ENCODE assay signal across 15 cellular contexts in the genomic region with DNA sequence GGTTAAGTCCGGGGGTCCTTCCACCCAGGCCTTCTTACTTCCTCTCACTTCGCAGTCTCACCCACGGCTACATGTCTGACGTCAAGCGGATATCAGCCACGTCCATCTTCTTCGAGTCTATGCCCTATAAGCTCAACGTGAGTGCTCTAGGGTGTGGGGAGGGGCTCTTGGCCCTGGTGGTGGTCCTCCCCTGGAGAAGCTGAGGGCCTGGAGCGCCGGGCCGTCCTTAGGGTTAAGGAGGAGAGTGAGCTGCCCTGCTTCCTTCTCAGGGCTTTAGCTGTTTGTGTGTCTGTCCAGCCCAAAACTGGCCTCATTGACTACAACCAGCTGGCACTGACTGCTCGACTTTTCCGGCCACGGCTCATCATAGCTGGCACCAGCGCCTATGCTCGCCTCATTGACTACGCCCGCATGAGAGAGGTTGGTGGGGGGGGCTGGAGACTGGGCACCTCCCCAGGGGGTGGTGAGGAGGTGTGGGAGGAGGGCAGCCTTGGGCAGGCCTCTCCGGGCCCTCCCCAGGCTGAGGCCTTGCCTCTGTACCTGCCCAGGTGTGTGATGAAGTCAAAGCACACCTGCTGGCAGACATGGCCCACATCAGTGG. TPM values are rescaled to one million over a fixed set of nuclear protein-coding genes. Genes with fewer than 3 reads are reported as not detected.
DNase-seq lines count a peak whose midpoint lies in the region; ATAC-seq, FAIRE-seq and TF ChIP-seq lines count a peak whose summit lies in the region.
"Had no signal": no experiment of that assay in that cellular context is flagged by ENCODE, and none has a peak within 500 bp of the region (broad histone marks: within the 10 kb centered on the region; RNA-seq: fewer than 3 reads in every experiment).

No MANE protein-coding gene starts in this region.

- H3K36me3 ChIP-seq in OCI-LY1 (ENCODE audit: insufficient read depth, low read length) = peaks cover 57% of the 10 kb centered on the region
- peaks cover 3 to 27% of the 10 kb centered on the region in 2 experiments for H3K36me3 ChIP-seq in endothelial cell of umbilical vein (ENCODE audit: control insufficient read depth in 2 of 2, extremely low read depth in 1 of 2, insufficient read depth in 2 of 2, low read length in 2 of 2)

- BruUV-seq in endothelial cell of umbilical vein (replicated peaks; lab: Mats Ljungman, UMichigan) = no TSS peak

- H3K4me2 ChIP-seq in OCI-LY1 (ENCODE audit: low read length) (peak overlapping the region; percentile 88; the same call in 1 of the 2 replicates), endothelial cell of umbilical vein (ENCODE audit: insufficient read depth, low read length) (no peak overlapping the region)

- peaks cover 8% of the 10 kb centered on the region; the same call in 1 of the 2 replicates for H3F3A ChIP-seq in OCI-LY1 (ENCODE audit: insufficient read depth, low read length)

- TF ChIP-seq CTCF in OCI-LY1 (IDR thresholded peaks at IDR 0.05; ENCODE audit: low read length) (no peak), endothelial cell of umbilical vein (IDR thresholded peaks at IDR 0.05; ENCODE audit: extremely low read depth in 1 of 2, insufficient read depth in 1 of 2, low read depth in 1 of 2, low read length in 2 of 2) (no peak)

- H3K9me2 ChIP-seq in OCI-LY1 (ENCODE audit: low read depth, low read length) = no peaks in the 10 kb centered on the region

- H3K4me1 Mint-ChIP-seq in activated T-cell treated with anti-CD3 and anti-CD28 coated beads, Interleukin-2, amount 50 U/mL, for 24 hours (ENCODE audit: low read depth) = peaks cover 71% of the 10 kb centered on the region

- H3K9me3 ChIP-seq in OCI-LY1 (ENCODE audit: low read length) = no peaks in the 10 kb centered on the region
- no peaks in the 10 kb centered on the region for H3K9me3 ChIP-seq in endothelial cell of umbilical vein (replicated peaks; ENCODE audit: control insufficient read depth, insufficient read depth, low read length)
- H3K9me3 ChIP-seq: adrenal gland, upper lobe of right lung had no signal

- POLR2A ChIA-PET in endothelial cell of umbilical vein (lab: Charles Lee) = interaction anchor here (0.6 kb wide), 1 partner anchor 50 kb away, joined by 7 read pairs; no protein-coding TSS in a partner anchor

- no peaks in the 10 kb centered on the region for H3K9me1 ChIP-seq in endothelial cell of umbilical vein (replicated peaks; ENCODE audit: control insufficient read depth, extremely low read depth, insufficient read depth, low read length)

- intact Hi-C loops in endothelial cell of umbilical vein (cut with micrococcal nuclease) (no loop called here), posterior vena cava (cut with DNase I) (no loop called here)

- peaks cover 69% of the 10 kb centered on the region for H3K36me3 Mint-ChIP-seq in activated T-cell treated with anti-CD3 and anti-CD28 coated beads, Interleukin-2, amount 50 U/mL, for 24 hours (ENCODE audit: low read depth)

- H2AFZ ChIP-seq in OCI-LY1 (ENCODE audit: low read length) (no peak overlapping the region), endothelial cell of umbilical vein (ENCODE audit: low read depth, low read length) (no peak overlapping the region)

- DNase-seq in activated T-cell treated with anti-CD3 and anti-CD28 coated beads, Interleukin-2, amount 50 U/mL, for 24 hours = no peak
- no peak for DNase-seq in activated T-cell treated with anti-CD3 and anti-CD28 coated beads, Interleukin-2, amount 50 U/mL, for 1 hour
- DNase-seq in endothelial cell of umbilical vein (ENCODE audit: low read depth, low spot score) (no peak), posterior vena cava (ENCODE audit: low spot score) (peak; percentile 81), NCI-H2196 treated with DMSO at 0.1 percent for 48 hours (lab: John Stamatoyannopoulos, UW; ENCODE audit: unreplicated experiment) (no peak), NCI-H2029 (lab: John Stamatoyannopoulos, UW) (no peak)
- DNase-seq: adrenal gland; NCI-H1436; OCI-M1; stimulated activated CD8-positive, alpha-beta memory T cell treated with anti-CD3 and anti-CD28 coated beads, Interleukin-4, amount 100 ng/mL, for 48 hours; upper lobe of right lung had no signal

- no peak for ATAC-seq in HG02623 (IDR thresholded peaks at IDR 0.05; ENCODE audit: unreplicated experiment)
- ATAC-seq: upper lobe of right lung had no signal

- H3K9ac ChIP-seq in OCI-LY1 (ENCODE audit: low read length) (peak overlapping the region; percentile 98; the same call in 1 of the 2 replicates), endothelial cell of umbilical vein (replicated peaks; ENCODE audit: extremely low read depth, insufficient read depth, low read length) (no peak overlapping the region)

- CTCF ChIA-PET in endothelial cell of umbilical vein (lab: Charles Lee) = interaction anchor here (3.6 to 5.0 kb wide), 2 partner anchors 8 to 18 kb away, joined by 54 to 129 read pairs; no protein-coding TSS in a partner anchor

- H3K9me3 Mint-ChIP-seq in activated T-cell treated with anti-CD3 and anti-CD28 coated beads, Interleukin-2, amount 50 U/mL, for 24 hours = no peaks in the 10 kb centered on the region
- H3K9me3 Mint-ChIP-seq: IgD-negative memory B cell had no signal

- H3K27me3 ChIP-seq in OCI-LY1 (ENCODE audit: insufficient read depth, low read length) = no peaks in the 10 kb centered on the region
- peaks cover 10 to 11% of the 10 kb centered on the region in 2 experiments for H3K27me3 ChIP-seq in endothelial cell of umbilical vein (ENCODE audit: control insufficient read depth in 2 of 2, insufficient read depth in 2 of 2, low read length in 2 of 2)

- dilution Hi-C loops in endothelial cell of umbilical vein (cut with MboI; ENCODE audit: extremely low pct_ligation_motif_present, low sequenced_read_pairs) = no loop called here

- FAIRE-seq in endothelial cell of umbilical vein (lab: Jason Lieb, UNC) = no peak
- FAIRE-seq: A204.1 had no signal

- H3K27ac ChIP-seq in OCI-LY1 (ENCODE audit: low read depth, low read length, poor library complexity, severe bottlenecking) = peak overlapping the region; percentile 97
- no peak overlapping the region for H3K27ac ChIP-seq in endothelial cell of umbilical vein (ENCODE audit: insufficient read depth, low read depth, low read length)
- H3K27ac ChIP-seq: adrenal gland, upper lobe of right lung had no signal

- H3K27me3 Mint-ChIP-seq in activated T-cell treated with anti-CD3 and anti-CD28 coated beads, Interleukin-2, amount 50 U/mL, for 24 hours = peaks cover 23% of the 10 kb centered on the region

- peak overlapping the region; percentile 99 for H3K4me3 Mint-ChIP-seq in activated T-cell treated with anti-CD3 and anti-CD28 coated beads, Interleukin-2, amount 50 U/mL, for 24 hours

- peaks cover 18% of the 10 kb centered on the region for H3K79me2 ChIP-seq in OCI-LY1 (ENCODE audit: insufficient read depth, low read length)
- peaks cover 23% of the 10 kb centered on the region for H3K79me2 ChIP-seq in endothelial cell of umbilical vein (ENCODE audit: control insufficient read depth, insufficient read depth, low read length)

- H3K4me1 ChIP-seq in OCI-LY1 (ENCODE audit: insufficient read depth, low read length, severe bottlenecking) = peaks cover 86% of the 10 kb centered on the region
- peaks cover 18% of the 10 kb centered on the region for H3K4me1 ChIP-seq in endothelial cell of umbilical vein (ENCODE audit: control insufficient read depth, extremely low read depth, insufficient read depth, low read length)

- TF ChIP-seq POLR2A in endothelial cell of umbilical vein (IDR thresholded peaks at IDR 0.05; ENCODE audit: low read depth, low read length) = peak; percentile 24

- H3K27ac Mint-ChIP-seq in activated T-cell treated with anti-CD3 and anti-CD28 coated beads, Interleukin-2, amount 50 U/mL, for 24 hours = no peak overlapping the region

- H3K4me3 ChIP-seq in OCI-LY1 (ENCODE audit: low read depth, low read length, poor library complexity, severe bottlenecking) (peak overlapping the region; percentile 94), endothelial cell of umbilical vein (replicated peaks in 1 of 3; ENCODE audit: insufficient read depth in 1 of 3, low read depth in 1 of 3, low read length in 3 of 3) (no peak overlapping the region)
- H3K4me3 ChIP-seq: adrenal gland, upper lobe of right lung had no signal

- H4K20me1 ChIP-seq in OCI-LY1 (ENCODE audit: insufficient read depth, low read length) (no peaks in the 10 kb centered on the region), endothelial cell of umbilical vein (replicated peaks; ENCODE audit: control insufficient read depth, extremely low read depth, insufficient read depth, low read length) (no peaks in the 10 kb centered on the region)

RNA-seq across cellular contexts. Expression of a gene that starts 2.7 kb away (rescaled TPM):
- total RNA-seq in endothelial cell of umbilical vein (148 and 155 TPM in 2 replicates), posterior vena cava (10 to 100 TPM; 53.2 to 53.7 TPM)
- polyA plus RNA-seq in endothelial cell of umbilical vein = 243 and 287 TPM in 2 replicates
- polyA plus RNA-seq in endothelial cell of umbilical vein (2011; cell fraction: cytosol; rRNA removed) = 200 and 222 TPM in 2 replicates
- polyA plus RNA-seq in endothelial cell of umbilical vein (2011; cell fraction: nucleus; rRNA removed) = 221 and 233 TPM in 2 replicates
- 126 and 146 TPM in 2 replicates for polyA plus RNA-seq in endothelial cell of umbilical vein (2012)
- polyA minus RNA-seq in endothelial cell of umbilical vein = 158 and 166 TPM in 2 replicates
- polyA minus RNA-seq in endothelial cell of umbilical vein (2011; cell fraction: cytosol; rRNA and poly(A)+ RNA removed) = 225 TPM
- 89.4 and 105 TPM in 2 replicates for polyA minus RNA-seq in endothelial cell of umbilical vein (2011; cell fraction: nucleus; rRNA and poly(A)+ RNA removed)

RNA-seq across cellular contexts. Expression of a gene that starts 15.7 kb away (rescaled TPM):
- total RNA-seq in endothelial cell of umbilical vein (not detected in 2 replicates), posterior vena cava (under 1 TPM; 0.24 to 0.79 TPM)
- polyA plus RNA-seq in endothelial cell of umbilical vein = 0.07 TPM in 1 of 2 replicates, not detected in the other
- polyA plus RNA-seq in endothelial cell of umbilical vein (2011; cell fraction: cytosol; rRNA removed) = 0.04 and 0.06 TPM in 2 replicates
- not detected in 2 replicates for polyA plus RNA-seq in endothelial cell of umbilical vein (2011; cell fraction: nucleus; rRNA removed)
- not detected in 2 replicates for polyA plus RNA-seq in endothelial cell of umbilical vein (2012)
- polyA minus RNA-seq in endothelial cell of umbilical vein = 0.11 TPM in 1 of 2 replicates, not detected in the other
- polyA minus RNA-seq in endothelial cell of umbilical vein (2011; cell fraction: cytosol; rRNA and poly(A)+ RNA removed) = 2.8 TPM
- polyA minus RNA-seq in endothelial cell of umbilical vein (2011; cell fraction: nucleus; rRNA and poly(A)+ RNA removed) = not detected in 2 replicates
- total RNA-seq: upper lobe of right lung had no signal

RNA-seq across cellular contexts. Expression of a gene that starts 18.7 kb away (rescaled TPM):
- 0.55 and 1.0 TPM in 2 replicates for total RNA-seq in endothelial cell of umbilical vein
- polyA plus RNA-seq in endothelial cell of umbilical vein = 0.08 and 0.36 TPM in 2 replicates
- 0.18 and 0.35 TPM in 2 replicates for polyA plus RNA-seq in endothelial cell of umbilical vein (2011; cell fraction: cytosol; rRNA removed)
- polyA plus RNA-seq in endothelial cell of umbilical vein (2011; cell fraction: nucleus; rRNA removed) = 1.6 and 2.2 TPM in 2 replicates
- 0.60 TPM in 2 replicates for polyA plus RNA-seq in endothelial cell of umbilical vein (2012)
- polyA minus RNA-seq in endothelial cell of umbilical vein = not detected in 2 replicates
- polyA minus RNA-seq in endothelial cell of umbilical vein (2011; cell fraction: cytosol; rRNA and poly(A)+ RNA removed) = not detected
- 1.4 and 1.6 TPM in 2 replicates for polyA minus RNA-seq in endothelial cell of umbilical vein (2011; cell fraction: nucleus; rRNA and poly(A)+ RNA removed)
- 1 to 10 TPM; 1.2 to 2.8 TPM for total RNA-seq in posterior vena cava
